In genomic region chr9:89534464-89534863, GRCh38 we compare ENCODE assay signal across 13 cellular contexts. TPM values are rescaled to one million over a fixed set of nuclear protein-coding genes. Genes with fewer than 3 reads are reported as not detected.
DNase-seq lines count a peak whose midpoint lies in the region; ATAC-seq and TF ChIP-seq lines count a peak whose summit lies in the region.
"Had no signal": no experiment of that assay in that cellular context is flagged by ENCODE, and none has a peak within 500 bp of the region (broad histone marks: within the 10 kb centered on the region; RNA-seq: fewer than 3 reads in every experiment).

No MANE protein-coding gene starts in this region.

- no peak overlapping the region for H2AFZ ChIP-seq in Loucy (ENCODE audit: low read length)
- H2AFZ ChIP-seq in neuronal stem cell (ENCODE audit: low read length): no peak overlapping the region

- H3K23ac ChIP-seq in neuronal stem cell (ENCODE audit: low read depth, low read length, poor library complexity): no peak overlapping the region

- TF ChIP-seq CTCF in Loucy (conservative IDR thresholded peaks at IDR 0.05; ENCODE audit: low read length) (0 out of 2 replicates have a peak, but pooled peaks have one; percentile 10), dorsolateral prefrontal cortex (IDR thresholded peaks at IDR 0.05 in 54 of 56, conservative IDR thresholded peaks at IDR 0.05 in 2 of 56; ENCODE audit: low read depth in 1 of 56, partially characterized antibody in 56 of 56) (peak in 3 of 56 donors; percentile 6 to 9 (median 9)), esophagus squamous epithelium (IDR thresholded peaks at IDR 0.05) (no peak)

- no peak overlapping the region for H4K8ac ChIP-seq in neuronal stem cell (ENCODE audit: low read depth, low read length)

- H3K18ac ChIP-seq in neuronal stem cell (ENCODE audit: low read length): peak overlapping the region; percentile 50

- peaks cover 88% of the 10 kb centered on the region for H3K4me1 Mint-ChIP-seq in T-helper 2 cell treated with Interferon-gamma antibody and Interleukin-4, amounts not matched to agents 5 μg/mL and 100 μg/mL, for 36 hours (ENCODE audit: low read depth)

- H2BK5ac ChIP-seq in neuronal stem cell (ENCODE audit: low read length): no peak overlapping the region

- H3K36me3 ChIP-seq in Loucy (ENCODE audit: insufficient read depth, low read length) (no peaks in the 10 kb centered on the region), neuronal stem cell (replicated peaks in 1 of 2; ENCODE audit: control insufficient read depth in 2 of 2, insufficient read depth in 2 of 2, low read length in 2 of 2) (no peaks in the 10 kb centered on the region), esophagus squamous epithelium (no peaks in the 10 kb centered on the region)

- H3K27ac Mint-ChIP-seq in T-helper 2 cell treated with Interferon-gamma antibody and Interleukin-4, amounts not matched to agents 5 μg/mL and 100 μg/mL, for 36 hours: peak overlapping the region; percentile 95

- no peaks in the 10 kb centered on the region for H3K9me2 ChIP-seq in Loucy (replicated peaks; ENCODE audit: low read depth, low read length)

- no peak overlapping the region for H3K14ac ChIP-seq in neuronal stem cell (ENCODE audit: low read length)

- peak overlapping the region; percentile 74 for H3K9ac ChIP-seq in Loucy (ENCODE audit: low read depth, low read length, poor library complexity, severe bottlenecking)
- H3K9ac ChIP-seq in neuronal stem cell (ENCODE audit: low read depth, low read length, poor library complexity): no peak overlapping the region

- no peak overlapping the region for H4K91ac ChIP-seq in neuronal stem cell (ENCODE audit: low read depth, low read length, poor library complexity)

- ATAC-seq in left cardiac atrium: no peak
- ATAC-seq: left ventricle myocardium superior had no signal

- no peak for TF ChIP-seq POLR2A in esophagus squamous epithelium (IDR thresholded peaks at IDR 0.05)

- H3F3A ChIP-seq in Loucy (ENCODE audit: low read depth): peaks cover 13% of the 10 kb centered on the region

- WGBS in neuronal stem cell (ENCODE audit: extremely low coverage in 2 of 2, insufficient read length in 2 of 2, insufficient replicate concordance in 1 of 2), 2 donors: no CpG with 5 or more reads among the region's 9 CpGs
- 74% methylated on average over 9 of the region's 9 CpGs for WGBS in esophagus squamous epithelium, 2 donors

- no peak overlapping the region for H2BK15ac ChIP-seq in neuronal stem cell (ENCODE audit: low read length)

- H3K4me1 ChIP-seq in Loucy (ENCODE audit: insufficient read depth, low read length, poor library complexity, severe bottlenecking): peaks cover 98% of the 10 kb centered on the region
- peaks cover 0 to 1% of the 10 kb centered on the region in 2 donors for H3K4me1 ChIP-seq in neuronal stem cell (ENCODE audit: control insufficient read depth in 2 of 2, insufficient read depth in 1 of 2, low read depth in 1 of 2, low read length in 2 of 2)
- peaks cover 0 to 12% (median 0%) of the 10 kb centered on the region in 3 donors for H3K4me1 ChIP-seq in esophagus squamous epithelium

- no peak overlapping the region for H3K4ac ChIP-seq in neuronal stem cell (ENCODE audit: low read length)

- intact Hi-C loops in dorsolateral prefrontal cortex (cut with DNase I): no loop called here
- intact Hi-C loops in esophagus squamous epithelium (cut with DNase I): no loop called here
- intact Hi-C loops in left cardiac atrium (cut with DNase I): no loop called here

- H3K27me3 ChIP-seq in Loucy (ENCODE audit: insufficient read depth, low read length, poor library complexity, severe bottlenecking) (no peaks in the 10 kb centered on the region), dorsolateral prefrontal cortex (no peaks in the 10 kb centered on the region), neuronal stem cell (ENCODE audit: control insufficient read depth in 3 of 3, insufficient read depth in 3 of 3, low read depth in 1 of 3, low read length in 3 of 3) (peaks cover 0 to 21% (median 0%) of the 10 kb centered on the region in 3 experiments), esophagus squamous epithelium (no peaks in the 10 kb centered on the region)

- H3K9me3 ChIP-seq in Loucy (ENCODE audit: insufficient read depth, low read depth, low read length) (no peaks in the 10 kb centered on the region), neuronal stem cell (replicated peaks in 1 of 2; ENCODE audit: control insufficient read depth in 2 of 2, insufficient read depth in 1 of 2, low read depth in 1 of 2, low read length in 2 of 2) (peaks cover 0 to 2% of the 10 kb centered on the region in 2 donors), esophagus squamous epithelium (no peaks in the 10 kb centered on the region)

- no peak overlapping the region for H2AK5ac ChIP-seq in neuronal stem cell (ENCODE audit: low read depth, low read length)

- peak overlapping the region in 35 of 59 donors; percentile 15 to 94 (median 83) for H3K27ac ChIP-seq in dorsolateral prefrontal cortex
- H3K27ac ChIP-seq in neuronal stem cell (replicated peaks; ENCODE audit: low read length): no peak overlapping the region
- H3K27ac ChIP-seq in esophagus squamous epithelium: no peak overlapping the region

- peaks cover 2% of the 10 kb centered on the region for H3K36me3 Mint-ChIP-seq in T-helper 2 cell treated with Interferon-gamma antibody and Interleukin-4, amounts not matched to agents 5 μg/mL and 100 μg/mL, for 36 hours (ENCODE audit: low read depth)

- H3K79me2 ChIP-seq in Loucy (ENCODE audit: insufficient read depth, low read length): peaks cover 46% of the 10 kb centered on the region

- H3K4me2 ChIP-seq in Loucy (ENCODE audit: low read depth, low read length, poor library complexity, severe bottlenecking) (peak overlapping the region; percentile 25), neuronal stem cell (ENCODE audit: insufficient read depth, low read length, poor library complexity, severe bottlenecking) (no peak overlapping the region)

- H3K9me3 Mint-ChIP-seq in T-helper 2 cell treated with Interferon-gamma antibody and Interleukin-4, amounts not matched to agents 5 μg/mL and 100 μg/mL, for 36 hours: no peaks in the 10 kb centered on the region

- DNase-seq in T-helper 2 cell treated with Interferon-gamma antibody and Interleukin-4, amounts not matched to agents 5 μg/mL and 100 μg/mL, for 36 hours (ENCODE audit: low spot score): no peak
- no peak for DNase-seq in T-helper 2 cell
- DNase-seq in dorsolateral prefrontal cortex: no peak
- no peak for DNase-seq in neuronal stem cell (ENCODE audit: low spot score)
- DNase-seq in esophagus squamous epithelium (lab: John Stamatoyannopoulos, UW): no peak
- DNase-seq in NCI-H1930 (lab: John Stamatoyannopoulos, UW): no peak
- no peak for DNase-seq in left cardiac atrium
- DNase-seq: 8988T, activated gamma-delta T cell treated with Interleukin-2 at 50 U/mL for 16 hours, left ventricle myocardium superior, NCI-H1694, Right ventricle myocardium superior had no signal

- H3K4me3 ChIP-seq in Loucy (ENCODE audit: low read length, poor library complexity, severe bottlenecking) (no peak overlapping the region), dorsolateral prefrontal cortex (no peak overlapping the region), neuronal stem cell (ENCODE audit: low read length in 2 of 2) (no peak overlapping the region), esophagus squamous epithelium (no peak overlapping the region)

- peaks cover 2% of the 10 kb centered on the region for H3K79me1 ChIP-seq in neuronal stem cell (ENCODE audit: low read depth, low read length)

- H2BK120ac ChIP-seq in neuronal stem cell (ENCODE audit: low read depth, low read length): no peak overlapping the region

- no peaks in the 10 kb centered on the region for H4K20me1 ChIP-seq in Loucy (ENCODE audit: insufficient read depth, low read length, poor library complexity, severe bottlenecking)

- peak overlapping the region; percentile 52 for H3K4me3 Mint-ChIP-seq in T-helper 2 cell treated with Interferon-gamma antibody and Interleukin-4, amounts not matched to agents 5 μg/mL and 100 μg/mL, for 36 hours

- H3K27me3 Mint-ChIP-seq in T-helper 2 cell treated with Interferon-gamma antibody and Interleukin-4, amounts not matched to agents 5 μg/mL and 100 μg/mL, for 36 hours (ENCODE audit: low read depth): no peaks in the 10 kb centered on the region

- no peak overlapping the region for H2BK12ac ChIP-seq in neuronal stem cell (ENCODE audit: low read length)

RNA-seq across cellular contexts. Expression of gene SEMA4D, which starts 36.6 kb away (rescaled TPM):
- total RNA-seq in dorsolateral prefrontal cortex (100 to 1,000 TPM in 116 of 120 experiments, 10 to 100 TPM in 4; 90.5 to 697 (median 192) TPM), esophagus squamous epithelium (10 to 100 TPM; 12.8 to 52.0 (median 20.5) TPM), left cardiac atrium (10 to 100 TPM; 17.5 to 22.4 TPM)
- polyA plus RNA-seq in neuronal stem cell (2013, experiment 1 of 2): 23.2 TPM
- polyA plus RNA-seq in neuronal stem cell (2013, experiment 2 of 2): 24.3 TPM

Comparison
In these comparisons a context has a peak if more than half of its experiments do, and no peak if none do; other contexts are left out.
1. H3K27ac ChIP-seq: peak in dorsolateral prefrontal cortex (35 of 59); none in neuronal stem cell (single experiment) and esophagus squamous epithelium (0 of 4).